Comparison of ENCODE assay signal across 10 cellular contexts in genomic region chr1:219954052-219954451, GRCh38. TPM values are rescaled to one million over a fixed set of nuclear protein-coding genes. Genes with fewer than 3 reads are reported as not detected.
"Had no signal": no experiment of that assay in that cellular context is flagged by ENCODE, and none has a peak within 500 bp of the region (broad histone marks: within the 10 kb centered on the region; RNA-seq: fewer than 3 reads in every experiment).

No MANE protein-coding gene starts in this region.

- ATAC-seq: HCT116 had no signal

- H3K9me3 ChIP-seq: HAP-1 had no signal

- H3K36me3 ChIP-seq: HAP-1 had no signal

- H3K4me1 ChIP-seq: HAP-1 had no signal

- H3K4me1 Mint-ChIP-seq: IgD-negative memory B cell had no signal

- H3K4me3 ChIP-seq: HAP-1 had no signal

- H3K4me3 Mint-ChIP-seq: HFFc6, IgD-negative memory B cell had no signal

- H3K27me3 Mint-ChIP-seq: IgD-negative memory B cell had no signal

- FAIRE-seq: HTR-8/SVneo had no signal

- H3K27ac Mint-ChIP-seq: HFFc6, IgD-negative memory B cell had no signal

- DNase-seq: GOT3, H7, HFFc6, KG1 had no signal

- H3K9me3 Mint-ChIP-seq: HFFc6, IgD-negative memory B cell had no signal

- H3K36me3 Mint-ChIP-seq: IgD-negative memory B cell had no signal

RNA-seq across cellular contexts. Expression of gene SLC30A10, which starts 25.7 kb away (rescaled TPM):
- total RNA-seq: H4, HFFc6, HT-29 had no signal
- polyA plus RNA-seq: IgD-negative memory B cell had no signal
